Comparison of ENCODE assay signal across 17 cellular contexts in genomic region chr1:54904476-54905048, GRCh38. TPM values are rescaled to one million over a fixed set of nuclear protein-coding genes. Genes with fewer than 3 reads are reported as not detected.
A peak's percentile ranks its signal among the peaks of the same experiment; 100 is the strongest.
DNase-seq lines count a peak whose midpoint lies in the region; FAIRE-seq and TF ChIP-seq lines count a peak whose summit lies in the region.
"Had no signal": no experiment of that assay in that cellular context is flagged by ENCODE, and none has a peak within 500 bp of the region (broad histone marks: within the 10 kb centered on the region; RNA-seq: fewer than 3 reads in every experiment).

No MANE protein-coding gene starts in this region.

- H3K27ac ChIP-seq in brain microvascular endothelial cell (no peak overlapping the region), keratinocyte (ENCODE audit: control insufficient read depth, insufficient read depth, low read length) (peak overlapping the region; percentile 36), tibial nerve (no peak overlapping the region)
- H3K27ac ChIP-seq: dorsolateral prefrontal cortex, SJSA1 had no signal

- DNase-seq in AG08396 (ENCODE audit: low spot score) (peak; percentile 54), HTR-8/SVneo (ENCODE audit: insufficient read length, low spot score) (peak; percentile 59), brain microvascular endothelial cell (peak; percentile 60), keratinocyte (ENCODE audit: low read depth, low spot score) (no peak), activated gamma-delta T cell treated with Interleukin-2 at 50 U/mL for 16 hours (no peak), tibial nerve (ENCODE audit: low spot score in 2 of 2) (no peak), HuH-7.5 (ENCODE audit: low spot score) (no peak), pons (ENCODE audit: low spot score) (no peak)
- DNase-seq: activated CD4-positive, alpha-beta T cell treated with anti-CD3 and anti-CD28 coated beads for 36 hours; activated effector memory CD4-positive, alpha-beta T cell treated with Interleukin-2 at 50 U/mL for 16 hours; CD4-positive, alpha-beta memory T cell; dorsolateral prefrontal cortex; NCI-H446 treated with DMSO at 0.1 percent for 48 hours had no signal

- no peaks in the 10 kb centered on the region for H3K9me3 ChIP-seq in keratinocyte (ENCODE audit: control insufficient read depth, low read depth, low read length)
- H3K9me3 ChIP-seq in tibial nerve, result no peaks in the 10 kb centered on the region
- H3K9me3 ChIP-seq: HAP-1, SJSA1 had no signal

- TF ChIP-seq EP300 in tibial nerve (IDR thresholded peaks at IDR 0.05), result no peak

- H3K36me3 ChIP-seq in brain microvascular endothelial cell (replicated peaks) (no peaks in the 10 kb centered on the region), keratinocyte (ENCODE audit: control insufficient read depth in 2 of 2, extremely low read depth in 1 of 2, insufficient read depth in 2 of 2, low read length in 2 of 2) (no peaks in the 10 kb centered on the region), tibial nerve (no peaks in the 10 kb centered on the region)
- H3K36me3 ChIP-seq: HAP-1, SJSA1 had no signal

- H2AFZ ChIP-seq in keratinocyte (ENCODE audit: control insufficient read depth, low read length), result no peak overlapping the region

- TF ChIP-seq POLR2A in tibial nerve (IDR thresholded peaks at IDR 0.05), result no peak

- no peaks in the 10 kb centered on the region for H3K27me3 ChIP-seq in brain microvascular endothelial cell (replicated peaks)
- no peaks in the 10 kb centered on the region for H3K27me3 ChIP-seq in keratinocyte (ENCODE audit: control insufficient read depth, extremely low read depth, insufficient read depth, low read length)
- no peaks in the 10 kb centered on the region for H3K27me3 ChIP-seq in tibial nerve
- H3K27me3 ChIP-seq: dorsolateral prefrontal cortex, SJSA1 had no signal

- H3K4me3 ChIP-seq in brain microvascular endothelial cell (ENCODE audit: low read depth, low read length) (no peak overlapping the region), keratinocyte (ENCODE audit: control insufficient read depth in 2 of 3, extremely low read depth in 1 of 3, insufficient read depth in 2 of 3, low read depth in 1 of 3, low read length in 3 of 3) (no peak overlapping the region), tibial nerve (no peak overlapping the region)
- H3K4me3 ChIP-seq: dorsolateral prefrontal cortex, HAP-1, SJSA1, skin epidermis had no signal

- FAIRE-seq in HTR-8/SVneo (lab: Jason Lieb, UNC) (peak; percentile 65), keratinocyte (lab: Jason Lieb, UNC) (peak; percentile 67)
- FAIRE-seq: GM19239 had no signal

- H3K79me2 ChIP-seq in keratinocyte (ENCODE audit: control insufficient read depth, insufficient read depth, low read length), result no peaks in the 10 kb centered on the region

- H3K4me1 ChIP-seq in keratinocyte (ENCODE audit: control insufficient read depth, extremely low read depth, insufficient read depth, low read length) (peaks cover 23% of the 10 kb centered on the region), tibial nerve (no peaks in the 10 kb centered on the region)
- H3K4me1 ChIP-seq: HAP-1 had no signal

- in situ Hi-C loops in brain microvascular endothelial cell (cut with HindIII; ENCODE audit: low pct_ligation_motif_present, low sequenced_read_pairs), result no loop called here

- H3K4me2 ChIP-seq in keratinocyte (ENCODE audit: control insufficient read depth, extremely low read depth, insufficient read depth, low read depth, low read length), result peak overlapping the region; percentile 59

- H3K9ac ChIP-seq in keratinocyte (ENCODE audit: control insufficient read depth, extremely low read depth, insufficient read depth, low read length), result no peak overlapping the region

- no peaks in the 10 kb centered on the region for H4K20me1 ChIP-seq in keratinocyte (ENCODE audit: control insufficient read depth, extremely low read depth, insufficient read depth, low read length)

- TF ChIP-seq CTCF in brain microvascular endothelial cell (IDR thresholded peaks at IDR 0.05; ENCODE audit: low read depth, low read length, missing control alignments) (no peak), keratinocyte (optimal IDR thresholded peaks at IDR 0.05 in 1 of 3, IDR thresholded peaks at IDR 0.05 in 1 of 3, conservative IDR thresholded peaks at IDR 0.05 in 1 of 3; ENCODE audit: extremely low read depth in 1 of 3, insufficient read depth in 2 of 3, low read length in 3 of 3) (no peak), tibial nerve (IDR thresholded peaks at IDR 0.05) (no peak)

- dilution Hi-C loops in keratinocyte (cut with MboI; ENCODE audit: extremely low pct_ligation_motif_present, low sequenced_read_pairs), result no loop called here

- 32 to 50% methylated on average over 2 of the region's 2 CpGs for WGBS in tibial nerve, 2 donors

- no peaks in the 10 kb centered on the region for H3K9me1 ChIP-seq in keratinocyte (ENCODE audit: control insufficient read depth, extremely low read depth, insufficient read depth, low read length)

RNA-seq across cellular contexts. Expression of gene DHCR24, which starts 17.6 kb away (rescaled TPM):
- polyA plus RNA-seq in keratinocyte, result 363 to 515 TPM (median 434 TPM) in 3 replicates
- polyA plus RNA-seq in keratinocyte (2011; ENCODE audit: low read depth), result 72.5 TPM
- polyA plus RNA-seq in keratinocyte (2011; cell fraction: cytosol; rRNA removed), result 267 and 283 TPM in 2 replicates
- polyA plus RNA-seq in keratinocyte (2011; cell fraction: nucleus; rRNA removed), result 731 and 733 TPM in 2 replicates
- 262 and 434 TPM in 2 replicates for polyA plus RNA-seq in keratinocyte (2012; ENCODE audit: low replicate concordance)
- polyA minus RNA-seq in keratinocyte, result 1,082 to 2,772 TPM (median 1,362 TPM) in 3 replicates
- 743 TPM for polyA minus RNA-seq in keratinocyte (2011; cell fraction: cytosol; rRNA and poly(A)+ RNA removed)
- polyA minus RNA-seq in keratinocyte (2011; cell fraction: nucleus; rRNA and poly(A)+ RNA removed), result 1,029 and 1,296 TPM in 2 replicates
- 100 to 1,000 TPM; 148 to 231 (median 219) TPM for total RNA-seq in tibial nerve

Comparison
In these comparisons a context has a peak if more than half of its experiments do, and no peak if none do; other contexts are left out.
1. DNase-seq: peak in AG08396 (single experiment), HTR-8/SVneo (single experiment) and brain microvascular endothelial cell (single experiment); none in keratinocyte (single experiment), activated gamma-delta T cell treated with Interleukin-2 at 50 U/mL for 16 hours (single experiment), tibial nerve (0 of 2), HuH-7.5 (single experiment) and pons (single experiment).